ENCODE assay signal across 10 cellular contexts in the genomic region with DNA sequence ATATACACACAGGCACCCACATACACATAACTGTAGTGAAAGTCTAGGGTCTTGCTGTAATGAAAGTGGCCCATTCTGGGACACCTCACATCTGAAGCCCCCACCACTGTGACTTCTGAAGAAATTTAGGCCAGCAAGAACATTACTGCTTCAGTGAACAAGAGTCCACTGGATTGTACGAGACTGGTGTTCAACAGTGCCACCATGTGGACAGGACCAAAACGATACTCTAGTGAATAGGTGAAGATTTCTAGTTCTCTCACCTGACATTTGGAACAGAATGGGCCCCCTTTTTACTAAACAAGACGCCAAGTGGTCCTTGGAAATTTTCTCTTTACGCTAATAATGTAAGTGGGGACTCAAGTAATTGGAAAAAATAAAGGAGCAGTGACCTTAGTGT.
DNase-seq lines count a peak whose midpoint lies in the region; ATAC-seq and TF ChIP-seq lines count a peak whose summit lies in the region.
"Had no signal": no experiment of that assay in that cellular context is flagged by ENCODE, and none has a peak within 500 bp of the region (broad histone marks: within the 10 kb centered on the region; RNA-seq: fewer than 3 reads in every experiment).

No MANE protein-coding gene starts in this region.

- peak; percentile 28 for DNase-seq in ACHN
- peak; percentile 11 for DNase-seq in Daoy (ENCODE audit: low read depth)
- DNase-seq in OCI-M1 (lab: John Stamatoyannopoulos, UW): peak; percentile 62
- peak; percentile 3 for DNase-seq in fibroblast of the aortic adventitia (ENCODE audit: low read depth)
- DNase-seq in CD4-positive, alpha-beta memory T cell: no peak
- DNase-seq: mesenchymal stem cell had no signal

- ATAC-seq in HG03457 (IDR thresholded peaks at IDR 0.05; ENCODE audit: unreplicated experiment): no peak
- ATAC-seq in GM21619 (IDR thresholded peaks at IDR 0.05; ENCODE audit: unreplicated experiment): no peak
- ATAC-seq in GM19351 (IDR thresholded peaks at IDR 0.05; ENCODE audit: unreplicated experiment): no peak

- H3K9me3 ChIP-seq in CD4-positive, alpha-beta memory T cell (ENCODE audit: control insufficient read depth in 1 of 2, low read length in 2 of 2): peaks cover 0 to 6% of the 10 kb centered on the region in 2 donors

- no peaks in the 10 kb centered on the region for H3K36me3 Mint-ChIP-seq in CD4-positive, alpha-beta memory T cell

- intact Hi-C loops in CD4-positive, alpha-beta memory T cell (cut with micrococcal nuclease): no loop called here

- no peak overlapping the region for H3K4me3 Mint-ChIP-seq in CD4-positive, alpha-beta memory T cell

- H3K27me3 ChIP-seq in CD4-positive, alpha-beta memory T cell (ENCODE audit: insufficient read depth, low read length): no peaks in the 10 kb centered on the region
- H3K27me3 ChIP-seq: SJSA1 had no signal

- no peaks in the 10 kb centered on the region for H3K4me1 ChIP-seq in CD4-positive, alpha-beta memory T cell (ENCODE audit: insufficient read depth, low read length)
- H3K4me1 ChIP-seq: SJSA1 had no signal

- peak; percentile 18 for TF ChIP-seq CTCF in fibroblast of the aortic adventitia (IDR thresholded peaks at IDR 0.05; ENCODE audit: insufficient read depth, low read length)

- POLR2A ChIA-PET in CD4-positive, alpha-beta memory T cell (lab: Charles Lee; ENCODE audit: partially characterized antibody): no interaction called here

- H3K4me1 Mint-ChIP-seq in CD4-positive, alpha-beta memory T cell: no peaks in the 10 kb centered on the region

- in situ Hi-C loops in ACHN (cut with HindIII; ENCODE audit: low pct_ligation_motif_present, low pct_unique_long_range_greater_than_20kb, low sequenced_read_pairs): no loop called here

- CTCF ChIA-PET in CD4-positive, alpha-beta memory T cell (lab: Charles Lee; ENCODE audit: partially characterized antibody): no interaction called here

- H3K9me3 Mint-ChIP-seq in CD4-positive, alpha-beta memory T cell: peaks cover 4 to 36% (median 16%) of the 10 kb centered on the region in 8 donors

- no peak overlapping the region for H3K27ac ChIP-seq in CD4-positive, alpha-beta memory T cell (ENCODE audit: low read depth, low read length)
- H3K27ac ChIP-seq: SJSA1 had no signal

- H3K4me3 ChIP-seq in fibroblast of the aortic adventitia (ENCODE audit: low read depth, low read length): no peak overlapping the region
- no peak overlapping the region for H3K4me3 ChIP-seq in CD4-positive, alpha-beta memory T cell (ENCODE audit: low read length in 2 of 2)
- H3K4me3 ChIP-seq: SJSA1 had no signal

- no peaks in the 10 kb centered on the region for H3K36me3 ChIP-seq in CD4-positive, alpha-beta memory T cell (ENCODE audit: insufficient read depth, low read length)
- H3K36me3 ChIP-seq: SJSA1 had no signal

- H3K27ac Mint-ChIP-seq in CD4-positive, alpha-beta memory T cell: no peak overlapping the region

- H3K27me3 Mint-ChIP-seq in CD4-positive, alpha-beta memory T cell: peaks cover 4 to 6% of the 10 kb centered on the region in 2 donors

Comparison
In these comparisons a context has a peak if more than half of its experiments do, and no peak if none do; other contexts are left out.
1. DNase-seq: peak in ACHN (single experiment), Daoy (single experiment), OCI-M1 (single experiment) and fibroblast of the aortic adventitia (single experiment); none in CD4-positive, alpha-beta memory T cell (0 of 5).